Comparison of ENCODE assay signal across 8 cellular contexts in the genomic region with DNA sequence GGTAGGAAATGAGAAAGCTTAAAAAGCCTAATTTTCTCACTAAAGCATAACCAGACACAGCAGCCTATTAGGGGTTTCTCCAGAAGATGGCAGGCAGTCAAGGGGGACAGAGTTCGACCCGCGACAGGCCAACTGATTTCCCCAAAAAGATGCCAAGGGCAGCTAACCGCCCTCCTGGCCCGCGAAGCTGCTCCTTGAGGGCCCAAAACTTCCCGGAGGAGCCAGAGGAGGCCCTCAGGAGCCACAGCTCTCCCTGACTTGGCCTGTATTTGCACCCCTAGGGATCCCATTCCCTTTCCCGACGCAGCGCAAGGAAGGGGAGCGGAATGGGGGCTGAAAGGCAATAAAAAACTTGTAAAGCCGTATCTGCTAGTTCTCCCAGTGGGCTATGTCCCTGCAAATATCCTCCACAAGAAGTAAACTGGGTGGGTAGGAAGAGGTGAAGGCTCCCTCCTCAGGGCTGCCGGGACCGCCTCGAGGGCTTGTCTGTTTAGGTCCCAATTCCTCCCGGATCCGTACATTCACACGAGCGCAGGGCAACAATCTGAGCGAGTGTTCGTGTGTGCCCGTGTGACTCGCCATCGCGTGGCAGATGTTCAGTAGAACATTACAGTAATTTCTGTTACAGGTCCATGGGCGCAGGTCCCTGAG. TPM values are rescaled to one million over a fixed set of nuclear protein-coding genes. Genes with fewer than 3 reads are reported as not detected.
DNase-seq lines count a peak whose midpoint lies in the region; ATAC-seq lines count a peak whose summit lies in the region.

No MANE protein-coding gene starts in this region.

- no peaks in the 10 kb centered on the region for H3K27me3 Mint-ChIP-seq in activated CD4-positive, alpha-beta T cell treated with anti-CD3 and anti-CD28 coated beads for 36 hours
- H3K27me3 Mint-ChIP-seq in stimulated activated naive CD8-positive, alpha-beta T cell treated with anti-CD3 and anti-CD28 coated beads, Interleukin-15, amount 100 ng/mL, for 72 hours: no peaks in the 10 kb centered on the region

- H3K36me3 Mint-ChIP-seq in activated CD4-positive, alpha-beta T cell treated with anti-CD3 and anti-CD28 coated beads for 36 hours (ENCODE audit: low read depth): peaks cover 9% of the 10 kb centered on the region

- POLR2A ChIA-PET in activated CD4-positive, alpha-beta T cell treated with anti-CD3 and anti-CD28 coated beads for 36 hours (lab: Charles Lee): interaction anchor here (1.0 to 1.1 kb wide), 3 partner anchors 62 to 267 kb away, joined by 3 read pairs; no protein-coding TSS in a partner anchor

- 3 to 5% (median 3%) methylated on average over 26 of the region's 26 CpGs for WGBS in adipose tissue, 3 donors

- H3K27ac ChIP-seq in adipose tissue (ENCODE audit: low read depth, low read length): peak overlapping the region; percentile 80

- ATAC-seq in activated CD4-positive, alpha-beta T cell treated with anti-CD3 and anti-CD28 coated beads for 36 hours: peak; percentile 16
- peak; percentile 3 for ATAC-seq in HG03159 (IDR thresholded peaks at IDR 0.05; ENCODE audit: unreplicated experiment)
- ATAC-seq in stimulated activated naive CD8-positive, alpha-beta T cell treated with anti-CD3 and anti-CD28 coated beads, Interleukin-15, amount 100 ng/mL, for 72 hours: no peak

- DNase-seq in activated CD4-positive, alpha-beta T cell treated with anti-CD3 and anti-CD28 coated beads for 36 hours: peak; percentile 37
- DNase-seq in activated CD4-positive, alpha-beta T cell treated with anti-CD3 and anti-CD28 coated beads for 1 hour: no peak
- DNase-seq in iPS-NIHi11 (ENCODE audit: low spot score): peak; percentile 59
- peak in 1 of 2 donors; percentile 19 for DNase-seq in stimulated activated naive CD8-positive, alpha-beta T cell treated with anti-CD3 and anti-CD28 coated beads, Interleukin-15, amount 100 ng/mL, for 72 hours
- DNase-seq in HCEC 1CT: no peak
- DNase-seq in NCI-H2196 (lab: John Stamatoyannopoulos, UW; ENCODE audit: unreplicated experiment): no peak

- peak overlapping the region; percentile 97 for H3K27ac Mint-ChIP-seq in activated CD4-positive, alpha-beta T cell treated with anti-CD3 and anti-CD28 coated beads for 36 hours
- peak overlapping the region; percentile 97 to 98 for H3K27ac Mint-ChIP-seq in stimulated activated naive CD8-positive, alpha-beta T cell treated with anti-CD3 and anti-CD28 coated beads, Interleukin-15, amount 100 ng/mL, for 72 hours

- peaks cover 46% of the 10 kb centered on the region for H3K4me1 Mint-ChIP-seq in activated CD4-positive, alpha-beta T cell treated with anti-CD3 and anti-CD28 coated beads for 36 hours
- peaks cover 43% of the 10 kb centered on the region for H3K4me1 Mint-ChIP-seq in stimulated activated naive CD8-positive, alpha-beta T cell treated with anti-CD3 and anti-CD28 coated beads, Interleukin-15, amount 100 ng/mL, for 72 hours

- no peaks in the 10 kb centered on the region for H3K9me3 Mint-ChIP-seq in activated CD4-positive, alpha-beta T cell treated with anti-CD3 and anti-CD28 coated beads for 36 hours (ENCODE audit: low read depth)
- no peaks in the 10 kb centered on the region for H3K9me3 Mint-ChIP-seq in stimulated activated naive CD8-positive, alpha-beta T cell treated with anti-CD3 and anti-CD28 coated beads, Interleukin-15, amount 100 ng/mL, for 72 hours

- peak overlapping the region; percentile 98 for H3K4me3 Mint-ChIP-seq in activated CD4-positive, alpha-beta T cell treated with anti-CD3 and anti-CD28 coated beads for 36 hours
- H3K4me3 Mint-ChIP-seq in stimulated activated naive CD8-positive, alpha-beta T cell treated with anti-CD3 and anti-CD28 coated beads, Interleukin-15, amount 100 ng/mL, for 72 hours: peak overlapping the region; percentile 90

- intact Hi-C loops in activated CD4-positive, alpha-beta T cell treated with anti-CD3 and anti-CD28 coated beads for 36 hours (cut with DNase I, micrococcal nuclease): loop anchor here (1.0 to 5.0 kb wide), 10 partner anchors 42 to 775 kb away; partner anchors contain the start of genes MCEE (in 2 of the 2), MPHOSPH10 (in 2 of the 2), PAIP2B (in 2 of the 2) and TEX261 (in 2 of the 2)

- CTCF ChIA-PET in activated CD4-positive, alpha-beta T cell treated with anti-CD3 and anti-CD28 coated beads for 36 hours (lab: Charles Lee): interaction anchor here (0.6 to 2.4 kb wide), 6 partner anchors 13 to 63 kb away, joined by 3 to 20 read pairs (median 4); partner anchors contain the start of genes MCEE and MPHOSPH10

RNA-seq across cellular contexts. Expression of gene NAGK, which starts 0.8 kb away (rescaled TPM):
- 10 to 100 TPM; 39.7 to 40.6 TPM for total RNA-seq in activated CD4-positive, alpha-beta T cell treated with anti-CD3 and anti-CD28 coated beads for 36 hours
- 100 to 1,000 TPM in 1 of 3 donors, 10 to 100 TPM in 2; 52.6 to 108 (median 90.4) TPM for polyA plus RNA-seq in adipose tissue

Comparison
In these comparisons a context has a peak if more than half of its experiments do, and no peak if none do; other contexts are left out.
1. DNase-seq: peak in activated CD4-positive, alpha-beta T cell treated with anti-CD3 and anti-CD28 coated beads for 36 hours (single experiment) and iPS-NIHi11 (single experiment); none in activated CD4-positive, alpha-beta T cell treated with anti-CD3 and anti-CD28 coated beads for 1 hour (single experiment), HCEC 1CT (single experiment) and NCI-H2196 (single experiment).